ENCODE assay signal across 17 cellular contexts in genomic region chr20:43680976-43681375, GRCh38. TPM values are rescaled to one million over a fixed set of nuclear protein-coding genes. Genes with fewer than 3 reads are reported as not detected.
DNase-seq lines count a peak whose midpoint lies in the region; ATAC-seq, FAIRE-seq and TF ChIP-seq lines count a peak whose summit lies in the region.
"Had no signal": no experiment of that assay in that cellular context is flagged by ENCODE, and none has a peak within 500 bp of the region (broad histone marks: within the 10 kb centered on the region; RNA-seq: fewer than 3 reads in every experiment).

No MANE protein-coding gene starts in this region.

- no peaks in the 10 kb centered on the region for H3K27me3 ChIP-seq in GM12878 (replicated peaks in 1 of 2; ENCODE audit: control insufficient read depth in 2 of 2, insufficient read depth in 2 of 2, low read length in 1 of 2)
- no peaks in the 10 kb centered on the region for H3K27me3 ChIP-seq in right lobe of liver
- no peaks in the 10 kb centered on the region for H3K27me3 ChIP-seq in right atrium auricular region
- H3K27me3 ChIP-seq: colonic mucosa, uterus had no signal

- no peak overlapping the region for H3K27ac Mint-ChIP-seq in activated CD4-positive, alpha-beta T cell treated with anti-CD3 and anti-CD28 coated beads, Interleukin-2, amount 10 ng/mL, durations not matched to agents 24 days and 14 days

- intact Hi-C loops in GM12878 (cut with micrococcal nuclease; ENCODE audit: unreplicated experiment) (loop anchor here (5.0 kb wide), 2 partner anchors 224 to 401 kb away; partner anchors contain the start of gene SRSF6), right lobe of liver (cut with DNase I) (loop anchor here in 1 of 2 donors (10.0 kb wide), 1 partner anchor 146 kb away; no protein-coding TSS in a partner anchor)
- intact Hi-C loops in activated CD4-positive, alpha-beta T cell treated with anti-CD3 and anti-CD28 coated beads, Interleukin-2, amount 10 ng/mL, durations not matched to agents 24 days and 14 days (cut with micrococcal nuclease), result no loop called here

- CTCF ChIA-PET in GM12878 (lab: Yijun Ruan, JAX), result interaction anchor here (0.6 to 4.5 kb wide), 21 partner anchors 9 to 509 kb away, joined by 3 to 32 read pairs (median 4); partner anchors contain the start of gene SRSF6

- peaks cover 15% of the 10 kb centered on the region for H3K36me3 Mint-ChIP-seq in activated CD4-positive, alpha-beta T cell treated with anti-CD3 and anti-CD28 coated beads, Interleukin-2, amount 10 ng/mL, durations not matched to agents 24 days and 14 days (ENCODE audit: low read depth)

- H3K36me3 ChIP-seq in GM12878 (ENCODE audit: control insufficient read depth in 2 of 2, insufficient read depth in 2 of 2, low read length in 1 of 2) (peaks cover 4 to 14% of the 10 kb centered on the region in 2 experiments; a peak in 3 of 4 replicates), right lobe of liver (no peaks in the 10 kb centered on the region), right atrium auricular region (no peaks in the 10 kb centered on the region)
- H3K36me3 ChIP-seq: colonic mucosa, uterus had no signal

- 60% methylated on average over 7 of the region's 7 CpGs for WGBS in GM12878 (ENCODE audit: insufficient coverage, insufficient replicate concordance, low lambda C conversion rate, missing lambda C conversion rate)
- 80% methylated on average over 5 of the region's 7 CpGs for WGBS in right lobe of liver (ENCODE audit: insufficient coverage, low coverage, low lambda C conversion rate, missing lambda C conversion rate)

- peak overlapping the region; percentile 89 for H3K27ac ChIP-seq in GM12878 (ENCODE audit: control insufficient read depth, insufficient read depth)
- no peak overlapping the region for H3K27ac ChIP-seq in right lobe of liver
- H3K27ac ChIP-seq in right atrium auricular region, result no peak overlapping the region
- H3K27ac ChIP-seq: colonic mucosa, uterus had no signal

- SMC1A ChIA-PET in GM12878 (lab: Charles Lee; ENCODE audit: uncharacterized antibody, unreplicated experiment), result interaction anchor here (0.7 to 1.8 kb wide), 17 partner anchors 9 to 240 kb away, joined by 3 to 10 read pairs (median 4); no protein-coding TSS in a partner anchor

- TF ChIP-seq EP300 in GM12878 (IDR thresholded peaks at IDR 0.05; ENCODE audit: borderline replicate concordance in 1 of 2, control insufficient read depth in 1 of 2, low read depth in 2 of 2, low read length in 2 of 2), result no peak

- POLR2A ChIA-PET in GM12878 (lab: Charles Lee), result interaction anchor here (0.5 to 1.7 kb wide), 9 partner anchors 9 to 392 kb away, joined by 3 to 7 read pairs (median 4); partner anchors contain the start of gene IFT52

- H3K9me3 Mint-ChIP-seq in activated CD4-positive, alpha-beta T cell treated with anti-CD3 and anti-CD28 coated beads, Interleukin-2, amount 10 ng/mL, durations not matched to agents 24 days and 14 days, result no peaks in the 10 kb centered on the region

- no peaks in the 10 kb centered on the region for H4K20me1 ChIP-seq in GM12878 (ENCODE audit: control insufficient read depth, insufficient read depth)

- DNase-seq in AG08395 (ENCODE audit: low spot score) (peak; percentile 58), GM12878 (ENCODE audit: low read depth, low spot score) (no peak), right lobe of liver (no peak), HPDE6-E6E7 (ENCODE audit: extremely low spot score) (no peak), right atrium auricular region (ENCODE audit: low spot score) (no peak)
- DNase-seq in activated CD4-positive, alpha-beta T cell treated with anti-CD3 and anti-CD28 coated beads, Interleukin-2, amount 10 ng/mL, durations not matched to agents 24 days and 14 days, result no peak
- DNase-seq: ACHN; activated CD8-positive, alpha-beta memory T cell treated with anti-CD3 and anti-CD28 coated beads, Interleukin-2, amount 50 U/mL, for 4 hours; colonic mucosa; MV-4-11; stimulated activated CD4-positive, alpha-beta T cell treated with anti-CD3 and anti-CD28 coated beads, Interleukin-12 subunit alpha, Interleukin-12 subunit beta, amount 100 ng/mL, for 4 hours; uterus had no signal

- TF ChIP-seq CTCF in GM12878 (IDR thresholded peaks at IDR 0.05 in 2 of 3, conservative IDR thresholded peaks at IDR 0.05 in 1 of 3; ENCODE audit: control insufficient read depth in 2 of 3, extremely low read depth in 1 of 3, insufficient read depth in 1 of 3, low read depth in 3 of 3, low read length in 3 of 3), result no peak
- no peak for TF ChIP-seq CTCF in right lobe of liver (IDR thresholded peaks at IDR 0.05)
- no peak for TF ChIP-seq CTCF in right atrium auricular region (IDR thresholded peaks at IDR 0.05)

- H3K4me1 Mint-ChIP-seq in activated CD4-positive, alpha-beta T cell treated with anti-CD3 and anti-CD28 coated beads, Interleukin-2, amount 10 ng/mL, durations not matched to agents 24 days and 14 days, result peaks cover 11% of the 10 kb centered on the region

- peak overlapping the region; percentile 33 for H2AFZ ChIP-seq in GM12878 (ENCODE audit: control insufficient read depth, low read depth, low read length)

- no peak overlapping the region for H3K4me3 Mint-ChIP-seq in activated CD4-positive, alpha-beta T cell treated with anti-CD3 and anti-CD28 coated beads, Interleukin-2, amount 10 ng/mL, durations not matched to agents 24 days and 14 days

- RAD21 ChIA-PET in GM12878 (lab: Charles Lee; ENCODE audit: unreplicated experiment), result interaction anchor here (0.8 to 2.7 kb wide), 13 partner anchors 10 to 509 kb away, joined by 3 to 11 read pairs (median 5); partner anchors contain the start of gene IFT52

- H3K4me1 ChIP-seq in GM12878 (ENCODE audit: control insufficient read depth, insufficient read depth, low read length) (peaks cover 32% of the 10 kb centered on the region), right lobe of liver (no peaks in the 10 kb centered on the region), right atrium auricular region (no peaks in the 10 kb centered on the region)
- H3K4me1 ChIP-seq: colonic mucosa, uterus had no signal

- BruUV-seq in GM12878 (replicated peaks; lab: Mats Ljungman, UMichigan), result no TSS peak

- H3K4me3 ChIP-seq in GM12878, result peak overlapping the region; percentile 68
- no peak overlapping the region for H3K4me3 ChIP-seq in right lobe of liver
- no peak overlapping the region for H3K4me3 ChIP-seq in right atrium auricular region
- H3K4me3 ChIP-seq: colonic mucosa, uterus had no signal

- TF ChIP-seq RAD21 in GM12878 (IDR thresholded peaks at IDR 0.05; ENCODE audit: insufficient read depth, low read depth, low read length), result no peak

- peak overlapping the region; percentile 90 for H3K4me2 ChIP-seq in GM12878 (ENCODE audit: control insufficient read depth, insufficient read depth)

- no peaks in the 10 kb centered on the region for H3K27me3 Mint-ChIP-seq in activated CD4-positive, alpha-beta T cell treated with anti-CD3 and anti-CD28 coated beads, Interleukin-2, amount 10 ng/mL, durations not matched to agents 24 days and 14 days

- ATAC-seq in GM18511 (IDR thresholded peaks at IDR 0.05; ENCODE audit: unreplicated experiment) (peak; percentile 12), HG02870 (IDR thresholded peaks at IDR 0.05; ENCODE audit: unreplicated experiment) (peak; percentile 9), GM12878 (peak; percentile 17), right lobe of liver (no peak)

- H3K79me2 ChIP-seq in GM12878 (ENCODE audit: control insufficient read depth, insufficient read depth, low read length), result peaks cover 24% of the 10 kb centered on the region

- FAIRE-seq in GM12878 (lab: Jason Lieb, UNC), result no peak

- in situ Hi-C loops in GM12878 (cut with MboI), result no loop called here

- peak overlapping the region; percentile 71 for H3K9ac ChIP-seq in GM12878 (ENCODE audit: control insufficient read depth, insufficient read depth, low read length)

- TF ChIP-seq POLR2A in GM12878 (IDR thresholded peaks at IDR 0.05; ENCODE audit: low read depth, low read length) (no peak), right lobe of liver (IDR thresholded peaks at IDR 0.05) (no peak)

- no peaks in the 10 kb centered on the region for H3K9me3 ChIP-seq in GM12878 (replicated peaks; ENCODE audit: control insufficient read depth, insufficient read depth, low read length)
- H3K9me3 ChIP-seq in right lobe of liver, result no peaks in the 10 kb centered on the region
- no peaks in the 10 kb centered on the region for H3K9me3 ChIP-seq in right atrium auricular region
- H3K9me3 ChIP-seq: colonic mucosa, uterus had no signal

RNA-seq across cellular contexts. Expression of gene MYBL2, which starts 14.1 kb away (rescaled TPM):
- total RNA-seq in GM12878 (2013; cell fraction: nucleolus; rRNA removed), result 8.7 and 9.0 TPM in 2 replicates
- total RNA-seq in GM12878 (2014; rRNA removed) (108 and 138 TPM in 2 replicates), GM12878 (2014; rRNA removed; fragmentation: Illumina TruSeq; extraction: Trizol) (50.0 and 63.4 TPM in 2 replicates), GM12878 (2021) (175 and 184 TPM in 2 replicates), right lobe of liver (1 to 10 TPM in 3 of 6 experiments, under 1 TPM in 2, not detected in 1; 0.44 to 3.5 (median 1.8) TPM), right atrium auricular region (not detected)
- polyA plus RNA-seq in GM12878 (2011; ENCODE audit: low read depth), result 28.3 TPM
- polyA plus RNA-seq in GM12878 (2011; rRNA removed) (15.5 and 30.7 TPM in 2 replicates), GM12878 (2014; fragmentation: Illumina TruSeq; extraction: Trizol) (54.2 and 122 TPM in 2 replicates), GM12878 (2014; fragmentation: Nextera tagmentation; extraction: Ambion mirVana) (10 to 100 TPM in 1 of 2 experiments, 1 to 10 TPM in 1; 4.5 to 10.3 TPM), GM12878 (2014; rRNA removed) (85.1 and 106 TPM in 2 replicates), GM12878 (2016; fragmentation: Nextera tagmentation; extraction: Ambion mirVana) (100 to 1,000 TPM in 1 of 2 experiments, 10 to 100 TPM in 1; 44.1 to 213 TPM)
- polyA plus RNA-seq in GM12878 (2011; cell fraction: cytosol; rRNA removed), result 62.6 and 64.0 TPM in 2 replicates
- 35.1 and 48.5 TPM in 2 replicates for polyA plus RNA-seq in GM12878 (2011; cell fraction: nucleus; rRNA removed)
- polyA plus RNA-seq in GM12878 (2012), result 62.9 and 63.9 TPM in 2 replicates
- 31.9 and 48.8 TPM in 2 replicates for polyA minus RNA-seq in GM12878 (2011; rRNA and poly(A)+ RNA removed)
- polyA minus RNA-seq in GM12878 (2011; cell fraction: cytosol; rRNA and poly(A)+ RNA removed), result 40.2 and 54.4 TPM in 2 replicates
- 9.1 and 17.0 TPM in 2 replicates for polyA minus RNA-seq in GM12878 (2011; cell fraction: nucleus; rRNA and poly(A)+ RNA removed)
- 108 and 110 TPM in 2 replicates for total RNA-seq in activated CD4-positive, alpha-beta T cell treated with anti-CD3 and anti-CD28 coated beads, Interleukin-2, amount 10 ng/mL, durations not matched to agents 24 days and 14 days

RNA-seq across cellular contexts. Expression of gene GTSF1L, which starts 45.8 kb away (rescaled TPM):
- total RNA-seq in GM12878 (2013; cell fraction: nucleolus; rRNA removed), result not detected in 2 replicates
- 1.5 and 2.1 TPM in 2 replicates for total RNA-seq in GM12878 (2014; rRNA removed)
- total RNA-seq in GM12878 (2014; rRNA removed; fragmentation: Illumina TruSeq; extraction: Trizol), result 1.4 TPM in 2 replicates
- 0.97 and 0.98 TPM in 2 replicates for total RNA-seq in GM12878 (2021)
- polyA plus RNA-seq in GM12878 (2011; ENCODE audit: low read depth), result not detected
- polyA plus RNA-seq in GM12878 (2011; rRNA removed), result 0.82 and 0.95 TPM in 2 replicates
- polyA plus RNA-seq in GM12878 (2011; cell fraction: cytosol; rRNA removed), result 0.67 and 0.85 TPM in 2 replicates
- 0.40 and 1.3 TPM in 2 replicates for polyA plus RNA-seq in GM12878 (2011; cell fraction: nucleus; rRNA removed)
- polyA plus RNA-seq in GM12878 (2012), result 0.20 and 0.24 TPM in 2 replicates
- polyA plus RNA-seq in GM12878 (2014; fragmentation: Illumina TruSeq; extraction: Trizol), result 0.62 and 2.4 TPM in 2 replicates
- polyA plus RNA-seq in GM12878 (2014; fragmentation: Nextera tagmentation; extraction: Ambion mirVana), result 1 to 10 TPM; 1.2 to 1.3 TPM
- polyA plus RNA-seq in GM12878 (2014; rRNA removed), result 1.4 and 1.7 TPM in 2 replicates
- polyA plus RNA-seq in GM12878 (2016; fragmentation: Nextera tagmentation; extraction: Ambion mirVana), result under 1 TPM; 0.56 to 1.00 TPM
- polyA minus RNA-seq in GM12878 (2011; rRNA and poly(A)+ RNA removed), result 0.36 and 0.44 TPM in 2 replicates
- polyA minus RNA-seq in GM12878 (2011; cell fraction: cytosol; rRNA and poly(A)+ RNA removed), result not detected in 2 replicates
- not detected in 2 replicates for polyA minus RNA-seq in GM12878 (2011; cell fraction: nucleus; rRNA and poly(A)+ RNA removed)
- not detected for total RNA-seq in right lobe of liver
- total RNA-seq in activated CD4-positive, alpha-beta T cell treated with anti-CD3 and anti-CD28 coated beads, Interleukin-2, amount 10 ng/mL, durations not matched to agents 24 days and 14 days, result not detected in 2 replicates
- not detected for total RNA-seq in right atrium auricular region
- total RNA-seq: colonic mucosa, fibroblast of lung, lung microvascular endothelial cell, uterus had no signal
- polyA plus RNA-seq: adipose tissue, fibroblast of lung had no signal

Comparison
In these comparisons a context has a peak if more than half of its experiments do, and no peak if none do; other contexts are left out.
1. ATAC-seq: peak in GM18511 (single experiment), HG02870 (single experiment) and GM12878 (single experiment); none in right lobe of liver (0 of 4).